ENCODE assay signal across 8 cellular contexts in the genomic region with DNA sequence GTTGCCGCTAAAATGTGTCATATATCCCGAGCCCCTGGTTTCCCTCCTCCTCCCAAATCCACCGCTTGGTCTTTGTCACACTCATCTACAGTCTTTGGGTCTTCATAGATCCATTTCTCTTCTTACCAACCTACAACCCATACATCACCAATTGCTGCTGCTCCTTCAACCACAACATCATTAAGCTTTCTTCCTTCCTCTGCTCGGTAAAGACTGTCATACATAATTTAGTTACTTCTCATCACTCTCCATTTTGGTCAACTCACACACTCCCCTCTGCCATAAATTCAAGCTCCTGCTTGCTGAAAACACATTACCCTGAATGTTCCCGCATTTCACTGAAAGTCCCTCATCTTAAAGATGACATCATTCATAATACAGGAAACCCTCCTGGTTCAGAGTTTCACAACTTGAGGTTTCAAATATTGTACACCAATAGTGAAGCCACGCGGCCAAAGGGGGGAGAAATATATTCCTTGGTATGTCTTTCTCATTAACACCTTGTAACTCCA. TPM values are rescaled to one million over a fixed set of nuclear protein-coding genes. Genes with fewer than 3 reads are reported as not detected.
DNase-seq lines count a peak whose midpoint lies in the region; ATAC-seq and TF ChIP-seq lines count a peak whose summit lies in the region.

No MANE protein-coding gene starts in this region.

- peaks cover 8% of the 10 kb centered on the region for H3K36me3 Mint-ChIP-seq in T-cell
- peaks cover 0 to 18% (median 1%) of the 10 kb centered on the region in 3 donors for H3K36me3 Mint-ChIP-seq in naive thymus-derived CD8-positive, alpha-beta T cell

- H3K9me3 Mint-ChIP-seq in T-cell = no peaks in the 10 kb centered on the region
- no peaks in the 10 kb centered on the region for H3K9me3 Mint-ChIP-seq in naive thymus-derived CD8-positive, alpha-beta T cell

- WGBS in body of pancreas, 2 donors = 78 to 92% methylated on average over 7 of the region's 7 CpGs

- intact Hi-C loops in body of pancreas (cut with DNase I) = no loop called here

- H3K27ac ChIP-seq in body of pancreas = peak overlapping the region in 2 of 4 donors; percentile 95 to 97

- no peaks in the 10 kb centered on the region for H3K27me3 ChIP-seq in body of pancreas

- H3K4me1 ChIP-seq in body of pancreas = peaks cover 29% of the 10 kb centered on the region

- POLR2A ChIA-PET in T-cell (lab: Charles Lee) = no interaction called here
- POLR2A ChIA-PET in naive thymus-derived CD8-positive, alpha-beta T cell (lab: Charles Lee) = interaction anchor here (0.7 to 1.9 kb wide), 4 partner anchors 14 to 1543 kb away, joined by 3 to 5 read pairs (median 4); partner anchors contain the start of genes CDKN2AIP, RWDD4 and TRAPPC11

- peaks cover 0 to 2% of the 10 kb centered on the region in 2 donors for H3K36me3 ChIP-seq in body of pancreas (replicated peaks in 1 of 2; ENCODE audit: insufficient read depth in 1 of 2, low read depth in 2 of 2)

- peak overlapping the region; percentile 58 to 89 (median 74) for H3K4me3 Mint-ChIP-seq in T-cell
- H3K4me3 Mint-ChIP-seq in naive thymus-derived CD8-positive, alpha-beta T cell = peak overlapping the region; percentile 59 to 93 (median 88)

- CTCF ChIA-PET in T-cell (lab: Charles Lee) = interaction anchor here (0.5 to 2.0 kb wide), 5 partner anchors 19 to 801 kb away, joined by 3 to 12 read pairs (median 5); no protein-coding TSS in a partner anchor

- TF ChIP-seq POLR2A in body of pancreas (IDR thresholded peaks at IDR 0.05) = no peak

- TF ChIP-seq CTCF in body of pancreas (IDR thresholded peaks at IDR 0.05) = no peak

- peaks cover 0 to 2% of the 10 kb centered on the region in 2 donors for H3K27me3 Mint-ChIP-seq in T-cell
- H3K27me3 Mint-ChIP-seq in naive thymus-derived CD8-positive, alpha-beta T cell = peaks cover 0 to 3% (median 0%) of the 10 kb centered on the region in 5 donors

- DNase-seq in T-cell (peak in 13 of 34 experiments; percentile 2 to 22 (median 10)), NCI-H2107 (lab: John Stamatoyannopoulos, UW) (no peak), KG1 (lab: John Stamatoyannopoulos, UW) (no peak), body of pancreas (no peak)
- peak in 3 of 10 donors; percentile 19 to 34 (median 29) for DNase-seq in naive thymus-derived CD8-positive, alpha-beta T cell
- no peak for DNase-seq in activated CD4-positive, CD25-positive, alpha-beta regulatory T cell (lab: John Stamatoyannopoulos, UW)

- H3K9me3 ChIP-seq in body of pancreas = no peaks in the 10 kb centered on the region

- H3K4me1 Mint-ChIP-seq in T-cell = peaks cover 34 to 42% (median 39%) of the 10 kb centered on the region in 3 donors
- peaks cover 16 to 50% (median 36%) of the 10 kb centered on the region in 4 donors for H3K4me1 Mint-ChIP-seq in naive thymus-derived CD8-positive, alpha-beta T cell

- H3K4me3 ChIP-seq in body of pancreas = no peak overlapping the region

- ATAC-seq in GM18858 (IDR thresholded peaks at IDR 0.05; ENCODE audit: unreplicated experiment) = peak; percentile 26
- peak; percentile 26 for ATAC-seq in HG02870 (IDR thresholded peaks at IDR 0.05; ENCODE audit: unreplicated experiment)
- no peak for ATAC-seq in T-cell (replicated peaks in 1 of 4)
- no peak for ATAC-seq in naive thymus-derived CD8-positive, alpha-beta T cell
- ATAC-seq in body of pancreas = no peak

- peak overlapping the region; percentile 93 to 95 for H3K27ac Mint-ChIP-seq in T-cell
- peak overlapping the region; percentile 90 to 98 (median 94) for H3K27ac Mint-ChIP-seq in naive thymus-derived CD8-positive, alpha-beta T cell

RNA-seq across cellular contexts. Expression of gene DCTD, which starts 1.7 kb away (rescaled TPM):
- total RNA-seq in T-cell (10 to 100 TPM; 55.3 to 78.7 (median 68.8) TPM), body of pancreas (10 to 100 TPM; 27.0 to 39.7 TPM)
- 10 to 100 TPM; 78.8 to 80.1 TPM for total RNA-seq in naive thymus-derived CD8-positive, alpha-beta T cell
- polyA plus RNA-seq in naive thymus-derived CD8-positive, alpha-beta T cell = 10 to 100 TPM; 87.3 to 95.9 (median 93.4) TPM

Comparison
In these comparisons a context has a peak if more than half of its experiments do, and no peak if none do; other contexts are left out.
1. ATAC-seq: peak in GM18858 (single experiment) and HG02870 (single experiment); none in T-cell (0 of 4), naive thymus-derived CD8-positive, alpha-beta T cell (0 of 2) and body of pancreas (single experiment).